ENCODE assay signal across 8 cellular contexts in genomic region chr12:95336387-95337067, GRCh38.
A peak's percentile ranks its signal among the peaks of the same experiment; 100 is the strongest.
DNase-seq lines count a peak whose midpoint lies in the region; ATAC-seq lines count a peak whose summit lies in the region.

No MANE protein-coding gene starts in this region.

- intact Hi-C loops in cardiac septum (cut with DNase I) (loop anchor here (1.0 to 5.0 kb wide), 3 partner anchors 136 to 1189 kb away; partner anchors contain the start of genes METAP2 and PLXNC1), posterior cingulate gyrus (cut with DNase I) (loop anchor here (1.0 to 10.0 kb wide), 4 partner anchors 119 to 792 kb away; partner anchors contain the start of genes FGD6 and VEZT)

- DNase-seq in DMS114 treated with DMSO at 0.1 percent for 48 hours (lab: John Stamatoyannopoulos, UW; ENCODE audit: unreplicated experiment) (peak; percentile 20), NCI-H2029 (lab: John Stamatoyannopoulos, UW) (peak; percentile 88), amniotic stem cell (lab: John Stamatoyannopoulos, UW) (peak; percentile 48), cardiac septum (ENCODE audit: low spot score) (peak; percentile 83), posterior cingulate gyrus (peak; percentile 51 to 93 (median 66))

- ATAC-seq in HG03571 (IDR thresholded peaks at IDR 0.05; ENCODE audit: unreplicated experiment) (no peak), GM21526 (IDR thresholded peaks at IDR 0.05; ENCODE audit: low FRiP score, unreplicated experiment) (no peak), GM18498 (IDR thresholded peaks at IDR 0.05; ENCODE audit: unreplicated experiment) (no peak)

Comparison
In these comparisons a context has a peak if more than half of its experiments do, and no peak if none do; other contexts are left out.
1. DNase-seq: peak in every context shown above with its lines; median percentile 88 in NCI-H2029; 83 in cardiac septum; 66 in posterior cingulate gyrus; 48 in amniotic stem cell; 20 in DMS114 treated with DMSO at 0.1 percent for 48 hours.